Comparison of ENCODE assay signal across 1 cellular context in genomic region chr5:93930098-93930497, GRCh38.
TF ChIP-seq lines count a peak whose summit lies in the region.

No MANE protein-coding gene starts in this region.

TF ChIP-seq in SK-N-SH treated with all-trans-retinoic acid at 6 μM for 48 hours, 23 proteins besides CTCF, POLR2A, EP300 and RAD21 (continued from another document):
- TF ChIP-seq TSHZ2 (CRISPR knock-in tag; IDR thresholded peaks at IDR 0.05) (peak; percentile 82; the same call in 1 of the 2 replicates), ARNTL (CRISPR knock-in tag; IDR thresholded peaks at IDR 0.05; ENCODE audit: borderline replicate concordance, low read depth) (no peak), CREB5 (CRISPR knock-in tag; IDR thresholded peaks at IDR 0.05; ENCODE audit: low read depth) (peak; percentile 44; the same call in 1 of the 2 replicates), CSRNP3 (CRISPR knock-in tag; IDR thresholded peaks at IDR 0.05) (peak; percentile 75)
